8 cellular contexts compared by ENCODE assay signal in the genomic region with DNA sequence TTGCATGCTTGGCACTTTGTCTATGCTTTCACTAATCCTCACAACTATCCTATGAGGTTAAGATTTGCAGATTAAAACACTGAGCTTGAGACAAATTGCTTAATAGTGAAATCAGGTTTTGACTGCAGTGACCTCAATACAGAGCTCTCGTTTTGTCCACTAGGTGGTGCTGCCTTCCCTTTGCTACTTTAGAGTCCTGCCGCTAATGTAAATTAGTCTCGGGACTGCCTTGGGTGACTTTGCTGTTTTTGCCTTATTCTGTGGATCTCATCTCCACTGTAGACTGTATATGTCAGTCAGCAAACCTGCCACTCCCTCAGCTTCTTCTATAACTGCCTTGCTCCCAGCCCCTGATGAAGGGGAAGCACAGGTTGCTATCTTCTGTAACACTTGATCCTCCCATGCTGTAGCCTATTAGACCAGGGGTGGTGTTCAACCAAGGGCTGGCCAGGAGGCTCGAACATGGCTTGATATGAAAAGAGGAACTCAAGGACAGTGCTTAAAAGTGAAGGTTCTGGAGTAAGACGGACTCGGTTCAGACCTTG. TPM values are rescaled to one million over a fixed set of nuclear protein-coding genes. Genes with fewer than 3 reads are reported as not detected.
DNase-seq lines count a peak whose midpoint lies in the region; ATAC-seq and TF ChIP-seq lines count a peak whose summit lies in the region.

No MANE protein-coding gene starts in this region.

- no peak overlapping the region for H3K4me3 ChIP-seq in gastroesophageal sphincter
- no peak overlapping the region for H3K4me3 ChIP-seq in ovary
- no peak overlapping the region for H3K4me3 ChIP-seq in upper lobe of right lung

- no peak overlapping the region for H3K27ac Mint-ChIP-seq in activated T-helper 2 cell treated with anti-CD3 and anti-CD28 coated beads, Interferon-gamma antibody, Interleukin-2, Interleukin-4, amounts not matched to agents 10 μg/mL and 5 μg/mL and 100 μg/mL, durations not matched to agents 14 hours and 24 hours and 36 hours

- H3K36me3 ChIP-seq in gastroesophageal sphincter = no peaks in the 10 kb centered on the region
- no peaks in the 10 kb centered on the region for H3K36me3 ChIP-seq in ovary
- H3K36me3 ChIP-seq in upper lobe of right lung = no peaks in the 10 kb centered on the region

- H3K9me3 ChIP-seq in gastroesophageal sphincter = no peaks in the 10 kb centered on the region
- no peaks in the 10 kb centered on the region for H3K9me3 ChIP-seq in ovary
- H3K9me3 ChIP-seq in upper lobe of right lung = no peaks in the 10 kb centered on the region

- H3K36me3 Mint-ChIP-seq in activated T-helper 2 cell treated with anti-CD3 and anti-CD28 coated beads, Interferon-gamma antibody, Interleukin-2, Interleukin-4, amounts not matched to agents 10 μg/mL and 5 μg/mL and 100 μg/mL, durations not matched to agents 14 hours and 24 hours and 36 hours (ENCODE audit: low read depth) = no peaks in the 10 kb centered on the region

- 28 to 42% methylated on average over 5 to 6 of the region's 6 CpGs for WGBS in gastroesophageal sphincter (ENCODE audit: low coverage in 1 of 2), 2 donors
- WGBS in ovary, 3 donors = 24 to 31% (median 26%) methylated on average over 6 of the region's 6 CpGs

- H3K27me3 ChIP-seq in gastroesophageal sphincter (peaks cover 4% of the 10 kb centered on the region), ovary (no peaks in the 10 kb centered on the region), upper lobe of right lung (peaks cover 6% of the 10 kb centered on the region)

- DNase-seq in Daoy (ENCODE audit: low read depth) (peak; percentile 57), HT-29 (ENCODE audit: low spot score) (peak; percentile 93), OCI-M2 (lab: John Stamatoyannopoulos, UW; ENCODE audit: unreplicated experiment) (peak; percentile 46), ovary (peak; percentile 58 to 82 (median 60)), upper lobe of right lung (no peak)
- DNase-seq in activated T-helper 2 cell treated with anti-CD3 and anti-CD28 coated beads, Interferon-gamma antibody, Interleukin-2, Interleukin-4, amounts not matched to agents 10 μg/mL and 5 μg/mL and 100 μg/mL, durations not matched to agents 14 hours and 24 hours and 36 hours (ENCODE audit: low spot score) = peak; percentile 32

- H3K4me3 Mint-ChIP-seq in activated T-helper 2 cell treated with anti-CD3 and anti-CD28 coated beads, Interferon-gamma antibody, Interleukin-2, Interleukin-4, amounts not matched to agents 10 μg/mL and 5 μg/mL and 100 μg/mL, durations not matched to agents 14 hours and 24 hours and 36 hours (ENCODE audit: low read depth) = no peak overlapping the region

- peaks cover 4% of the 10 kb centered on the region for H3K4me1 Mint-ChIP-seq in activated T-helper 2 cell treated with anti-CD3 and anti-CD28 coated beads, Interferon-gamma antibody, Interleukin-2, Interleukin-4, amounts not matched to agents 10 μg/mL and 5 μg/mL and 100 μg/mL, durations not matched to agents 14 hours and 24 hours and 36 hours (ENCODE audit: low read depth)

- peak; percentile 91 for ATAC-seq in GM21515 (IDR thresholded peaks at IDR 0.05; ENCODE audit: unreplicated experiment)
- ATAC-seq in gastroesophageal sphincter = peak; percentile 85
- ATAC-seq in upper lobe of right lung = peak; percentile 96

- H3K27me3 Mint-ChIP-seq in activated T-helper 2 cell treated with anti-CD3 and anti-CD28 coated beads, Interferon-gamma antibody, Interleukin-2, Interleukin-4, amounts not matched to agents 10 μg/mL and 5 μg/mL and 100 μg/mL, durations not matched to agents 14 hours and 24 hours and 36 hours (ENCODE audit: low read depth) = peaks cover 26% of the 10 kb centered on the region

- H3K9me3 Mint-ChIP-seq in activated T-helper 2 cell treated with anti-CD3 and anti-CD28 coated beads, Interferon-gamma antibody, Interleukin-2, Interleukin-4, amounts not matched to agents 10 μg/mL and 5 μg/mL and 100 μg/mL, durations not matched to agents 14 hours and 24 hours and 36 hours = no peaks in the 10 kb centered on the region

- TF ChIP-seq CTCF in gastroesophageal sphincter (IDR thresholded peaks at IDR 0.05) = peak; percentile 85 to 91 (median 89)
- peak; percentile 57 to 87 (median 73) for TF ChIP-seq CTCF in ovary (IDR thresholded peaks at IDR 0.05)
- TF ChIP-seq CTCF in upper lobe of right lung (IDR thresholded peaks at IDR 0.05) = peak; percentile 91

- H3K4me1 ChIP-seq in gastroesophageal sphincter (peaks cover 0 to 4% (median 0%) of the 10 kb centered on the region in 3 donors), ovary (ENCODE audit: insufficient read depth) (no peaks in the 10 kb centered on the region), upper lobe of right lung (no peaks in the 10 kb centered on the region)

- TF ChIP-seq EP300 in gastroesophageal sphincter (IDR thresholded peaks at IDR 0.05) (no peak), ovary (IDR thresholded peaks at IDR 0.05) (no peak)

- TF ChIP-seq POLR2A in gastroesophageal sphincter (IDR thresholded peaks at IDR 0.05) = no peak
- TF ChIP-seq POLR2A in ovary (IDR thresholded peaks at IDR 0.05) = no peak

- intact Hi-C loops in activated T-helper 2 cell treated with anti-CD3 and anti-CD28 coated beads, Interferon-gamma antibody, Interleukin-2, Interleukin-4, amounts not matched to agents 10 μg/mL and 5 μg/mL and 100 μg/mL, durations not matched to agents 14 hours and 24 hours and 36 hours (cut with micrococcal nuclease) = loop anchor here (1.0 to 5.0 kb wide), 2 partner anchors 179 to 361 kb away; no protein-coding TSS in a partner anchor
- intact Hi-C loops in ovary (cut with DNase I) = loop anchor here (5.0 kb wide), 2 partner anchors 176 to 181 kb away; no protein-coding TSS in a partner anchor
- intact Hi-C loops in upper lobe of right lung (cut with DNase I) = no loop called here

- H3K27ac ChIP-seq in gastroesophageal sphincter (no peak overlapping the region), ovary (no peak overlapping the region), upper lobe of right lung (no peak overlapping the region)

RNA-seq across cellular contexts. Expression of a gene that starts 26.0 kb away (rescaled TPM):
- total RNA-seq in Daoy (2014; rRNA removed; shearing (Covaris generic)) = 0.06 TPM in 1 of 2 replicates, not detected in the other
- total RNA-seq in HT-29 (2014; rRNA removed; shearing (Covaris generic)) = 0.08 and 0.10 TPM in 2 replicates
- total RNA-seq in activated T-helper 2 cell treated with anti-CD3 and anti-CD28 coated beads, Interferon-gamma antibody, Interleukin-2, Interleukin-4, amounts not matched to agents 10 μg/mL and 5 μg/mL and 100 μg/mL, durations not matched to agents 14 hours and 24 hours and 36 hours = not detected in 2 replicates
- total RNA-seq in gastroesophageal sphincter (not detected), ovary (1 to 10 TPM in 2 of 7 donors, under 1 TPM in 5; 0.11 to 2.0 (median 0.25) TPM), upper lobe of right lung (0.49 TPM)
- under 1 TPM; 0.15 to 0.23 TPM for polyA plus RNA-seq in ovary
